ENCODE assay signal across 16 cellular contexts in genomic region chr19:28519218-28519779, GRCh38.
DNase-seq lines count a peak whose midpoint lies in the region; ATAC-seq and TF ChIP-seq lines count a peak whose summit lies in the region.
"Had no signal": no experiment of that assay in that cellular context is flagged by ENCODE, and none has a peak within 500 bp of the region (broad histone marks: within the 10 kb centered on the region; RNA-seq: fewer than 3 reads in every experiment).

No MANE protein-coding gene starts in this region.

- no peaks in the 10 kb centered on the region for H3K9me3 Mint-ChIP-seq in dendritic cell treated with granulocyte-macrophage colony-stimulating factor and Interleukin-4, amounts not matched to agents 40 ng/mL and 50 ng/mL, for 4 days
- H3K9me3 Mint-ChIP-seq: CD4-positive, alpha-beta T cell had no signal

- no peak for ATAC-seq in upper lobe of left lung (ENCODE audit: low FRiP score in 2 of 2)
- ATAC-seq: HepG2 had no signal

- no peaks in the 10 kb centered on the region for H3K9me3 ChIP-seq in upper lobe of left lung
- H3K9me3 ChIP-seq in osteoblast (ENCODE audit: low read depth, low read length): no peaks in the 10 kb centered on the region
- H3K9me3 ChIP-seq: BLaER1 treated with 17β-estradiol and CSF1 and Interleukin-3, amounts not matched to agents 10 nM and 100 nM had no signal

- peaks cover 16% of the 10 kb centered on the region for H3K4me1 Mint-ChIP-seq in dendritic cell treated with granulocyte-macrophage colony-stimulating factor and Interleukin-4, amounts not matched to agents 40 ng/mL and 50 ng/mL, for 4 days (ENCODE audit: low read depth)

- no peak for TF ChIP-seq POLR2A in upper lobe of left lung (IDR thresholded peaks at IDR 0.05)

- DNase-seq in SKM-1 (lab: John Stamatoyannopoulos, UW; ENCODE audit: unreplicated experiment) (peak; percentile 1), SKM-1 treated with dmso at 0.1 percent for 144 hours (lab: John Stamatoyannopoulos, UW; ENCODE audit: unreplicated experiment) (no peak), OCI-M1 (lab: John Stamatoyannopoulos, UW) (peak; percentile 60), NCI-H1105 treated with DMSO at 0.1 percent for 48 hours (lab: John Stamatoyannopoulos, UW) (no peak), upper lobe of left lung (no peak), osteoblast (ENCODE audit: insufficient read length, low spot score, missing footprints) (no peak)
- DNase-seq: 8988T; AML-193; Calu3; CD4-positive, alpha-beta T cell; DMS 273 treated with DMSO at 0.1 percent for 48 hours; H9 had no signal

- no peak for TF ChIP-seq EP300 in upper lobe of left lung (IDR thresholded peaks at IDR 0.05)

- H3K27ac ChIP-seq in upper lobe of left lung (no peak overlapping the region), osteoblast (ENCODE audit: low read depth, low read length) (no peak overlapping the region)
- H3K27ac ChIP-seq: BLaER1 treated with 17β-estradiol and CSF1 and Interleukin-3, amounts not matched to agents 10 nM and 100 nM had no signal

- no peak for TF ChIP-seq CTCF in upper lobe of left lung (IDR thresholded peaks at IDR 0.05)
- no peak for TF ChIP-seq CTCF in osteoblast (IDR thresholded peaks at IDR 0.05; ENCODE audit: extremely low read depth, low read depth, low read length)

- H3K36me3 ChIP-seq in upper lobe of left lung (no peaks in the 10 kb centered on the region), osteoblast (ENCODE audit: insufficient read depth, low read length) (no peaks in the 10 kb centered on the region)
- H3K36me3 ChIP-seq: BLaER1 treated with 17β-estradiol and CSF1 and Interleukin-3, amounts not matched to agents 10 nM and 100 nM had no signal

- H3K79me2 ChIP-seq in osteoblast (ENCODE audit: insufficient read depth, low read length): no peaks in the 10 kb centered on the region

- H3K27me3 Mint-ChIP-seq in dendritic cell treated with granulocyte-macrophage colony-stimulating factor and Interleukin-4, amounts not matched to agents 40 ng/mL and 50 ng/mL, for 4 days: peaks cover 9% of the 10 kb centered on the region
- H3K27me3 Mint-ChIP-seq: CD4-positive, alpha-beta T cell had no signal

- intact Hi-C loops in dendritic cell treated with granulocyte-macrophage colony-stimulating factor and Interleukin-4, amounts not matched to agents 40 ng/mL and 50 ng/mL, for 4 days (cut with micrococcal nuclease): no loop called here

- no peaks in the 10 kb centered on the region for H4K20me1 ChIP-seq in osteoblast (ENCODE audit: insufficient read depth, low read length)
- H4K20me1 ChIP-seq: BLaER1 treated with 17β-estradiol and CSF1 and Interleukin-3, amounts not matched to agents 10 nM and 100 nM had no signal

- no peaks in the 10 kb centered on the region for H3K36me3 Mint-ChIP-seq in dendritic cell treated with granulocyte-macrophage colony-stimulating factor and Interleukin-4, amounts not matched to agents 40 ng/mL and 50 ng/mL, for 4 days (ENCODE audit: low read depth)

- no peak overlapping the region for H3K4me2 ChIP-seq in osteoblast (ENCODE audit: insufficient read depth, low read length)
- H3K4me2 ChIP-seq: GM23338 had no signal

- H3K4me3 Mint-ChIP-seq in dendritic cell treated with granulocyte-macrophage colony-stimulating factor and Interleukin-4, amounts not matched to agents 40 ng/mL and 50 ng/mL, for 4 days: no peak overlapping the region
- H3K4me3 Mint-ChIP-seq: CD4-positive, alpha-beta T cell; GM23338; H9 had no signal

- H3K4me1 ChIP-seq in upper lobe of left lung (no peaks in the 10 kb centered on the region), osteoblast (ENCODE audit: insufficient read depth, low read length) (no peaks in the 10 kb centered on the region)

- H3K27me3 ChIP-seq in upper lobe of left lung (no peaks in the 10 kb centered on the region), osteoblast (ENCODE audit: insufficient read depth, low read length) (no peaks in the 10 kb centered on the region)
- H3K27me3 ChIP-seq: BLaER1 treated with 17β-estradiol and CSF1 and Interleukin-3, amounts not matched to agents 10 nM and 100 nM had no signal

- WGBS in upper lobe of left lung, 2 donors: 50 to 59% methylated on average over 8 of the region's 8 CpGs

- H3K4me3 ChIP-seq in upper lobe of left lung (no peak overlapping the region), osteoblast (ENCODE audit: insufficient read depth, low read length) (no peak overlapping the region)
- H3K4me3 ChIP-seq: BLaER1 treated with 17β-estradiol and CSF1 and Interleukin-3, amounts not matched to agents 10 nM and 100 nM; GM23338 had no signal

- H2AFZ ChIP-seq in osteoblast (ENCODE audit: low read length): no peak overlapping the region
- H2AFZ ChIP-seq: GM23338 had no signal

- H3K27ac Mint-ChIP-seq in dendritic cell treated with granulocyte-macrophage colony-stimulating factor and Interleukin-4, amounts not matched to agents 40 ng/mL and 50 ng/mL, for 4 days: peak overlapping the region; percentile 51
- H3K27ac Mint-ChIP-seq: CD4-positive, alpha-beta T cell; GM23338; H9 had no signal

Comparison
In these comparisons a context has a peak if more than half of its experiments do, and no peak if none do; other contexts are left out.
1. DNase-seq: peak in SKM-1 (single experiment) and OCI-M1 (single experiment); none in SKM-1 treated with dmso at 0.1 percent for 144 hours (single experiment), NCI-H1105 treated with DMSO at 0.1 percent for 48 hours (single experiment), upper lobe of left lung (0 of 2) and osteoblast (single experiment).